ENCODE assay signal across 13 cellular contexts in the genomic region with DNA sequence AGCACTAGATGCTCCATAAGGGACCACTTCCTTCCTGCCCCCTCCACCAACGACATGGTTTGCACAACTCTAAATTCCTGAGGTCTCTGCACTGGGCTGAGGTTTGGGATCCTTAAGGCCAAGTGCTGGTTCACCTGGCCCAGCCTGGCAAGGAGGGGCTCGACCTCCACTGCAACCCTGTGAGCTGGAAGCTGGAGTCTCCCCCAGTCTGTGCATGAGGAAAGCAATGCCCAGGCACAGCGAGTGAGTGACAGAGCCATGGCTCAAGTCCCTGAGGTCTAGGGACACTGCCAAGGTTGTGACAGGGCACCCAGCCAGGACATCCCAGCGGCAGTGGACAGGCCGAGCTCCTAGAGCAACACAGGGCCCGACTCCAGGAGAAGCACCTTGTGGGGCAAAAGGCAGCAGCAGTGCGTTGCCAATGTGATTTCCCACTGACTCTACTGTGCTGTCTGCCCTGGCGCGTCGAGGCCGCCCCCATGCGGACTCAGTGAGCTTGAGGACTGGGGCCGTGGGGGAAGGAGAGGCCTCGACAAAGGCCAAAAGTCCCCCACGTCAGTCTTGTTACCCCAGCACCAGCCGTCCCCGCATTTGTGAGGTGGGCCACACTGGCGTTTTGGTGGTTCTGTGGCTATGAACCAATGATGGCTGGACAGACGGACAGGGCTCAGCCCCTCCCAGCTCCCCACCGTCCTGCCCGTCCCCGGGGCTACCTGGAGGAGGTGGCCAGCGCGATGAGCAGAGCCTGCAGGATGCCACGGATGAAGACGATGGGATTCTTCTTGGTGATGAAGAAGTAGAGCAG. TPM values are rescaled to one million over a fixed set of nuclear protein-coding genes. Genes with fewer than 3 reads are reported as not detected.
DNase-seq lines count a peak whose midpoint lies in the region; TF ChIP-seq lines count a peak whose summit lies in the region.
"Had no signal": no experiment of that assay in that cellular context is flagged by ENCODE, and none has a peak within 500 bp of the region (broad histone marks: within the 10 kb centered on the region; RNA-seq: fewer than 3 reads in every experiment).

No MANE protein-coding gene starts in this region.

- H3K4me1 ChIP-seq in thyroid gland = no peaks in the 10 kb centered on the region

- intact Hi-C loops in thyroid gland (cut with DNase I) = no loop called here
- intact Hi-C loops in posterior vena cava (cut with DNase I) = no loop called here

- DNase-seq in H7 (peak; percentile 54), amniotic epithelial cell (ENCODE audit: low read depth) (peak; percentile 65), hepatic stellate cell (ENCODE audit: low spot score) (peak; percentile 59), thyroid gland (peak; percentile 50 to 78), HUDEP-2 (lab: John Stamatoyannopoulos, UW; ENCODE audit: unreplicated experiment in 76 of 76) (no peak), activated gamma-delta T cell treated with Interleukin-2 at 50 U/mL for 16 hours (no peak), posterior vena cava (ENCODE audit: low spot score) (no peak)
- DNase-seq: activated CD8-positive, alpha-beta T cell treated with anti-CD3 and anti-CD28 coated beads for 36 hours; activated gamma-delta T cell; CD8-positive, alpha-beta memory T cell; NCI-H345; stimulated activated naive CD8-positive, alpha-beta T cell treated with anti-CD3 and anti-CD28 coated beads, Interleukin-15, amount 100 ng/mL, for 72 hours had no signal

- no peaks in the 10 kb centered on the region for H3K36me3 ChIP-seq in H7 (replicated peaks; ENCODE audit: control insufficient read depth, insufficient read depth, low read length)
- no peaks in the 10 kb centered on the region for H3K36me3 ChIP-seq in thyroid gland

- no peak overlapping the region for H3K27ac ChIP-seq in thyroid gland

- 67 to 78% methylated on average over 23 to 26 of the region's 26 CpGs for WGBS in thyroid gland, 2 donors

- H3K27me3 ChIP-seq in H7 (ENCODE audit: control insufficient read depth, insufficient read depth, low read length) (no peaks in the 10 kb centered on the region; the same call in 1 of the 2 replicates), thyroid gland (no peaks in the 10 kb centered on the region)

- no peak for TF ChIP-seq POLR2A in thyroid gland (IDR thresholded peaks at IDR 0.05)

- H3K9me3 ChIP-seq in thyroid gland = no peaks in the 10 kb centered on the region

- H3K4me3 ChIP-seq in H7 (ENCODE audit: insufficient read depth, low read depth, low read length) = no peak overlapping the region
- no peak overlapping the region for H3K4me3 ChIP-seq in thyroid gland (replicated peaks in 1 of 3)

- no peak for TF ChIP-seq CTCF in thyroid gland (IDR thresholded peaks at IDR 0.05)

RNA-seq across cellular contexts. Expression of gene PODN, which starts 30.0 kb away (rescaled TPM):
- not detected in 2 replicates for total RNA-seq in H7 (2014; rRNA removed; shearing (Covaris generic))
- total RNA-seq in thyroid gland (100 to 1,000 TPM in 2 of 4 donors, 10 to 100 TPM in 2; 80.8 to 125 (median 101) TPM), posterior vena cava (100 to 1,000 TPM; 155 to 285 TPM)
- total RNA-seq: activated CD8-positive, alpha-beta T cell treated with anti-CD3 and anti-CD28 coated beads for 36 hours; CD8-positive, alpha-beta memory T cell; T-helper 2 cell treated with Interferon-gamma antibody and Interleukin-4, amounts not matched to agents 100 ng/mL and 5 ng/mL, for 36 hours had no signal

RNA-seq across cellular contexts. Expression of gene SLC1A7, which starts 50.4 kb away (rescaled TPM):
- 0.18 TPM in 1 of 2 replicates, not detected in the other for total RNA-seq in H7 (2014; rRNA removed; shearing (Covaris generic))
- total RNA-seq in thyroid gland (under 1 TPM in 3 of 4 donors, not detected in 1; 0.13 to 0.33 (median 0.20) TPM), posterior vena cava (1 to 10 TPM; 1.7 to 2.5 TPM)
- total RNA-seq: activated CD8-positive, alpha-beta T cell treated with anti-CD3 and anti-CD28 coated beads for 36 hours; CD8-positive, alpha-beta memory T cell; T-helper 2 cell treated with Interferon-gamma antibody and Interleukin-4, amounts not matched to agents 100 ng/mL and 5 ng/mL, for 36 hours had no signal

Comparison
In these comparisons a context has a peak if more than half of its experiments do, and no peak if none do; other contexts are left out.
1. DNase-seq: peak in H7 (single experiment), amniotic epithelial cell (single experiment), hepatic stellate cell (single experiment) and thyroid gland (2 of 2); none in HUDEP-2 (0 of 76), activated gamma-delta T cell treated with Interleukin-2 at 50 U/mL for 16 hours (single experiment) and posterior vena cava (single experiment).
2. RNA of gene PODN, which starts 30.0 kb away (total RNA-seq): 155 to 285 TPM in posterior vena cava and 80.8 to 125 TPM in thyroid gland; not detected in H7; every median in the first group is over 10 times any median in the second.